1 cellular context compared by ENCODE assay signal in the genomic region with DNA sequence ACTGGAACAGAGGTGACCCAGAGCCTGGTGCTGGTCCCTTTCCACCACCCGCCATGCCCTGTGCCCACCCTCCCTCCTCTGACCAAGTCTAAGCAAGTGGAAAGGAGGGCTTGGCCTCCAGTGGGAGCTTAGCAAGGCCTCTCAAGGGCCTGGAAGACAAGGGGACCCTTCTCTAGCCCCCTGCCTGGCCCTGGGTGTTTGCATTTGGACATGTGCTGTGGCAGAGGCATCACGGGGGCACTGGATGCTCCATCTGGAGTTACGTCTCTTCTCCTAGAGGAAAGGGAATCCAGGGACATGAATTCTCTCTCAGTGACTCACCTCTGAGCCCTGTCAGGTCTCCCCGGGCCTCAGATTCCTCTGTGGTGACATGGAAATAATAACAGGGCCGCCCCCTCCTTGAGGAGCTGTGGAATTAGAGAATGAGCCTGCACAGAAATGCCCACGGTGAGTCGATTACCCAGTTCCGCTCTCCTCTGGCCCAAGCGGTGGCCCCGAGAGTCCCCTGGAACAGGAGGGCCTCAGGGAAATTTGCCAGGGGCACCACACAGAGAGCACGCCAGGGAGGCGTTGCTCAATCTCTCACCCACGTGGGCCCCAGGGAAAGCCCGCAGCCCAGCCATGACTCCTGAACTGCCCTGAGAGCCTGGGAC.
TF ChIP-seq lines count a peak whose summit lies in the region.

No MANE protein-coding gene starts in this region.

TF ChIP-seq in SK-N-SH, 30 proteins besides CTCF, POLR2A, EP300 and RAD21 (continued from another document):
- no peak; the same call in 1 of the 2 replicates for TF ChIP-seq GABPA (IDR thresholded peaks at IDR 0.05; ENCODE audit: low read depth)
- TF ChIP-seq, protein P1, sequence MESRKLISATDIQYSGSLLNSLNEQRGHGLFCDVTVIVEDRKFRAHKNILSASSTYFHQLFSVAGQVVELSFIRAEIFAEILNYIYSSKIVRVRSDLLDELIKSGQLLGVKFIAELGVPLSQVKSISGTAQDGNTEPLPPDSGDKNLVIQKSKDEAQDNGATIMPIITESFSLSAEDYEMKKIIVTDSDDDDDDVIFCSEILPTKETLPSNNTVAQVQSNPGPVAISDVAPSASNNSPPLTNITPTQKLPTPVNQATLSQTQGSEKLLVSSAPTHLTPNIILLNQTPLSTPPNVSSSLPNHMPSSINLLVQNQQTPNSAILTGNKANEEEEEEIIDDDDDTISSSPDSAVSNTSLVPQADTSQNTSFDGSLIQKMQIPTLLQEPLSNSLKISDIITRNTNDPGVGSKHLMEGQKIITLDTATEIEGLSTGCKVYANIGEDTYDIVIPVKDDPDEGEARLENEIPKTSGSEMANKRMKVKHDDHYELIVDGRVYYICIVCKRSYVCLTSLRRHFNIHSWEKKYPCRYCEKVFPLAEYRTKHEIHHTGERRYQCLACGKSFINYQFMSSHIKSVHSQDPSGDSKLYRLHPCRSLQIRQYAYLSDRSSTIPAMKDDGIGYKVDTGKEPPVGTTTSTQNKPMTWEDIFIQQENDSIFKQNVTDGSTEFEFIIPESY (IDR thresholded peaks at IDR 0.05; ENCODE audit: borderline replicate concordance, low read depth), result peak; percentile 50; the same call in 1 of the 2 replicates
- TF ChIP-seq, protein P2, sequence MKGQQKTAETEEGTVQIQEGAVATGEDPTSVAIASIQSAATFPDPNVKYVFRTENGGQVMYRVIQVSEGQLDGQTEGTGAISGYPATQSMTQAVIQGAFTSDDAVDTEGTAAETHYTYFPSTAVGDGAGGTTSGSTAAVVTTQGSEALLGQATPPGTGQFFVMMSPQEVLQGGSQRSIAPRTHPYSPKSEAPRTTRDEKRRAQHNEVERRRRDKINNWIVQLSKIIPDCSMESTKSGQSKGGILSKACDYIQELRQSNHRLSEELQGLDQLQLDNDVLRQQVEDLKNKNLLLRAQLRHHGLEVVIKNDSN (IDR thresholded peaks at IDR 0.05; ENCODE audit: borderline replicate concordance, low read depth), result peak; percentile 72; the same call in 1 of the 2 replicates
- 0 out of 2 replicates have a peak, but pooled peaks have one; percentile 35 for TF ChIP-seq YY1 (IDR thresholded peaks at IDR 0.05; ENCODE audit: low read depth)
- TF ChIP-seq ELF1 (IDR thresholded peaks at IDR 0.05), result peak; percentile 41; the same call in 1 of the 2 replicates
- no peak for TF ChIP-seq CHD2 (IDR thresholded peaks at IDR 0.05; ENCODE audit: low read length, partially characterized antibody)
- peak; percentile 69; the same call in 1 of the 2 replicates for TF ChIP-seq POLR2AphosphoS5 (IDR thresholded peaks at IDR 0.05; ENCODE audit: low read depth, low read length)
- TF ChIP-seq, protein P3, sequence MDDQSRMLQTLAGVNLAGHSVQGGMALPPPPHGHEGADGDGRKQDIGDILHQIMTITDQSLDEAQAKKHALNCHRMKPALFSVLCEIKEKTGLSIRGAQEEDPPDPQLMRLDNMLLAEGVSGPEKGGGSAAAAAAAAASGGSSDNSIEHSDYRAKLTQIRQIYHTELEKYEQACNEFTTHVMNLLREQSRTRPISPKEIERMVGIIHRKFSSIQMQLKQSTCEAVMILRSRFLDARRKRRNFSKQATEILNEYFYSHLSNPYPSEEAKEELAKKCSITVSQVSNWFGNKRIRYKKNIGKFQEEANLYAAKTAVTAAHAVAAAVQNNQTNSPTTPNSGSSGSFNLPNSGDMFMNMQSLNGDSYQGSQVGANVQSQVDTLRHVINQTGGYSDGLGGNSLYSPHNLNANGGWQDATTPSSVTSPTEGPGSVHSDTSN (IDR thresholded peaks at IDR 0.05), result peak; percentile 81
- TF ChIP-seq NFIC (IDR thresholded peaks at IDR 0.05; ENCODE audit: borderline replicate concordance), result peak; percentile 79; the same call in 1 of the 2 replicates
- no peak for TF ChIP-seq FOXJ3 (CRISPR knock-in tag; IDR thresholded peaks at IDR 0.05)
- peak; percentile 94 for TF ChIP-seq JUND (IDR thresholded peaks at IDR 0.05)
- peak; percentile 91 for TF ChIP-seq RXRA (IDR thresholded peaks at IDR 0.05; ENCODE audit: borderline replicate concordance, low read depth)
- peak; percentile 88 for TF ChIP-seq TEAD4 (IDR thresholded peaks at IDR 0.05; ENCODE audit: borderline replicate concordance, insufficient read depth)
- no peak for TF ChIP-seq MXI1 (IDR thresholded peaks at IDR 0.05; ENCODE audit: low read depth, low read length)
- TF ChIP-seq, protein P4, sequence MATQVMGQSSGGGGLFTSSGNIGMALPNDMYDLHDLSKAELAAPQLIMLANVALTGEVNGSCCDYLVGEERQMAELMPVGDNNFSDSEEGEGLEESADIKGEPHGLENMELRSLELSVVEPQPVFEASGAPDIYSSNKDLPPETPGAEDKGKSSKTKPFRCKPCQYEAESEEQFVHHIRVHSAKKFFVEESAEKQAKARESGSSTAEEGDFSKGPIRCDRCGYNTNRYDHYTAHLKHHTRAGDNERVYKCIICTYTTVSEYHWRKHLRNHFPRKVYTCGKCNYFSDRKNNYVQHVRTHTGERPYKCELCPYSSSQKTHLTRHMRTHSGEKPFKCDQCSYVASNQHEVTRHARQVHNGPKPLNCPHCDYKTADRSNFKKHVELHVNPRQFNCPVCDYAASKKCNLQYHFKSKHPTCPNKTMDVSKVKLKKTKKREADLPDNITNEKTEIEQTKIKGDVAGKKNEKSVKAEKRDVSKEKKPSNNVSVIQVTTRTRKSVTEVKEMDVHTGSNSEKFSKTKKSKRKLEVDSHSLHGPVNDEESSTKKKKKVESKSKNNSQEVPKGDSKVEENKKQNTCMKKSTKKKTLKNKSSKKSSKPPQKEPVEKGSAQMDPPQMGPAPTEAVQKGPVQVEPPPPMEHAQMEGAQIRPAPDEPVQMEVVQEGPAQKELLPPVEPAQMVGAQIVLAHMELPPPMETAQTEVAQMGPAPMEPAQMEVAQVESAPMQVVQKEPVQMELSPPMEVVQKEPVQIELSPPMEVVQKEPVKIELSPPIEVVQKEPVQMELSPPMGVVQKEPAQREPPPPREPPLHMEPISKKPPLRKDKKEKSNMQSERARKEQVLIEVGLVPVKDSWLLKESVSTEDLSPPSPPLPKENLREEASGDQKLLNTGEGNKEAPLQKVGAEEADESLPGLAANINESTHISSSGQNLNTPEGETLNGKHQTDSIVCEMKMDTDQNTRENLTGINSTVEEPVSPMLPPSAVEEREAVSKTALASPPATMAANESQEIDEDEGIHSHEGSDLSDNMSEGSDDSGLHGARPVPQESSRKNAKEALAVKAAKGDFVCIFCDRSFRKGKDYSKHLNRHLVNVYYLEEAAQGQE (IDR thresholded peaks at IDR 0.05; ENCODE audit: low read depth, low read length), result no peak
- no peak for TF ChIP-seq SIN3A (IDR thresholded peaks at IDR 0.05; ENCODE audit: borderline replicate concordance, low read depth, low read length)
- no peak for TF ChIP-seq RCOR1 (IDR thresholded peaks at IDR 0.05; ENCODE audit: low read length)
